In the genomic region with DNA sequence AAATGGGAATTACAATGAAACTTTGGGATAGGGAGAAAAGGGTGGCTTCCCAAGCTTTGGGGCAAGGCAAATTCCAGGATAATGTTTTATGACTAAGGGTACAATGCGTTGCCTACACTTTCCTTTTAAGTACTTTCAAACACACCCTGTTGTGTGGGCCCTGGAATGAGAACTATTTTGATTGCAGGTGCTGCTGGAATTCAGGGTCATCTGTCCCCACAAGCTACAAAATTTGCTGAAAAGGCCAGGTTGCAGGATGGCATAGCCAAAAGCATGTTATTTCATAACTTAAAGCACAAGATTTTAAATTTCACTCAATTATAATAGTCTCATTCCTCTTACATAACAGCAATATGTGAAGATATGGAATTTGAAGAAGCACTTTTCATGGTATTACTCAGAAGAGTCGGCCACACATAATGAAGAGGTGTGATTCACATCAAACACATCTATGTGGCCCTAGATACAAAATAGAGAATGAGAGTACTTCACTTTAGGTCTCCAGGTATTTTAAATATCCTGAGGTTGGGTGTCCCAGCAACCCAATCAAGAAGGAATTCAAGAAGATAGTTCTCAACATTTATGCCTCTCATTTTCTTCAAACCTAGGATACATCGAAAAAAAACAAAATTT, we compare ENCODE assay signal across 17 cellular contexts.
A peak's percentile ranks its signal among the peaks of the same experiment; 100 is the strongest.
DNase-seq lines count a peak whose midpoint lies in the region; FAIRE-seq and TF ChIP-seq lines count a peak whose summit lies in the region.
"Had no signal": no experiment of that assay in that cellular context is flagged by ENCODE, and none has a peak within 500 bp of the region (broad histone marks: within the 10 kb centered on the region; RNA-seq: fewer than 3 reads in every experiment).

No MANE protein-coding gene starts in this region.

- H3K4me3 ChIP-seq in keratinocyte (ENCODE audit: control insufficient read depth in 2 of 3, extremely low read depth in 1 of 3, insufficient read depth in 2 of 3, low read depth in 1 of 3, low read length in 3 of 3) (no peak overlapping the region), smooth muscle cell (no peak overlapping the region), ovary (no peak overlapping the region), A673 (ENCODE audit: low read depth, low read length, poor library complexity, severe bottlenecking) (no peak overlapping the region)

- H3K9me3 Mint-ChIP-seq in H9 = no peaks in the 10 kb centered on the region
- no peaks in the 10 kb centered on the region for H3K9me3 Mint-ChIP-seq in activated naive CD4-positive, alpha-beta T cell treated with anti-CD3 and anti-CD28 coated beads for 36 hours
- H3K9me3 Mint-ChIP-seq: activated naive CD8-positive, alpha-beta T cell treated with anti-CD3 and anti-CD28 coated beads for 36 hours; T-cell had no signal

- H4K20me1 ChIP-seq in H9 (ENCODE audit: control insufficient read depth, insufficient read depth, insufficient read length) = no peaks in the 10 kb centered on the region
- no peaks in the 10 kb centered on the region for H4K20me1 ChIP-seq in keratinocyte (ENCODE audit: control insufficient read depth, extremely low read depth, insufficient read depth, low read length)
- no peaks in the 10 kb centered on the region for H4K20me1 ChIP-seq in smooth muscle cell (ENCODE audit: low read depth)

- DNase-seq in H9 (no peak), amniotic epithelial cell (ENCODE audit: low read depth) (peak; percentile 46), keratinocyte (ENCODE audit: low read depth, low spot score) (no peak), smooth muscle cell (lab: John Stamatoyannopoulos, UW; ENCODE audit: unreplicated experiment) (no peak), ovary (no peak), A673 (ENCODE audit: low spot score) (no peak), nucleus accumbens (lab: John Stamatoyannopoulos, UW) (no peak)
- no peak for DNase-seq in activated naive CD4-positive, alpha-beta T cell treated with anti-CD3 and anti-CD28 coated beads for 36 hours
- DNase-seq: activated CD4-positive, CD25-positive, alpha-beta regulatory T cell treated with anti-CD3 and anti-CD28 coated beads, Interleukin-2, amount 50 U/mL, for 72 hours; activated naive CD8-positive, alpha-beta T cell treated with anti-CD3 and anti-CD28 coated beads for 36 hours; C1 segment of cervical spinal cord; KBM-7; NCI-H1436 treated with DMSO at 0.1 percent for 48 hours; NCI-H510A treated with DMSO at 0.1 percent for 48 hours; PC-3; T-cell had no signal

- no TSS peak for BruUV-seq in A673 (replicated peaks; lab: Mats Ljungman, UMichigan)

- no peak overlapping the region for H4K5ac ChIP-seq in H9 (ENCODE audit: insufficient read length, low read depth, low read length)

- dilution Hi-C loops in keratinocyte (cut with MboI; ENCODE audit: extremely low pct_ligation_motif_present, low sequenced_read_pairs) = no loop called here

- H3K79me1 ChIP-seq in H9 (ENCODE audit: insufficient read depth, low read depth, low read length, poor library complexity, severe bottlenecking) = no peaks in the 10 kb centered on the region

- peak overlapping the region; percentile 48 to 87 (median 76); a peak in 6 of 7 replicates for H3K27ac Mint-ChIP-seq in H9
- no peak overlapping the region for H3K27ac Mint-ChIP-seq in activated naive CD4-positive, alpha-beta T cell treated with anti-CD3 and anti-CD28 coated beads for 36 hours
- H3K27ac Mint-ChIP-seq: activated naive CD8-positive, alpha-beta T cell treated with anti-CD3 and anti-CD28 coated beads for 36 hours; T-cell had no signal

- no peaks in the 10 kb centered on the region for H3K9me1 ChIP-seq in keratinocyte (ENCODE audit: control insufficient read depth, extremely low read depth, insufficient read depth, low read length)

- intact Hi-C loops in ovary (cut with DNase I) (loop anchor here in 1 of 4 donors (10.0 kb wide), 1 partner anchor 90 kb away; the partner anchor contains the start of gene APBB2), A673 (cut with micrococcal nuclease; ENCODE audit: unreplicated experiment) (no loop called here)
- intact Hi-C loops in activated naive CD4-positive, alpha-beta T cell treated with anti-CD3 and anti-CD28 coated beads for 36 hours (cut with micrococcal nuclease) = no loop called here

- H2BK20ac ChIP-seq in H9 (ENCODE audit: low read depth, low read length, poor library complexity, severe bottlenecking) = peak overlapping the region; percentile 50

- H3K23ac ChIP-seq in H9 (ENCODE audit: insufficient read length, low read depth, low read length) = no peak overlapping the region

- CTCF ChIA-PET in A673 (lab: Charles Lee) = no interaction called here
- CTCF ChIA-PET in activated naive CD4-positive, alpha-beta T cell treated with anti-CD3 and anti-CD28 coated beads for 36 hours (lab: Charles Lee) = no interaction called here

- no peaks in the 10 kb centered on the region for H3K23me2 ChIP-seq in H9 (ENCODE audit: insufficient read length, low read depth, low read length, poor library complexity, severe bottlenecking)

- H3K56ac ChIP-seq in H9 (ENCODE audit: insufficient read length, low read depth, low read length) = no peak overlapping the region

- H3T11ph ChIP-seq in H9 (ENCODE audit: low read length) = no peak overlapping the region

- peaks cover 8% of the 10 kb centered on the region for H3F3A ChIP-seq in smooth muscle cell (ENCODE audit: low read depth)

- H3K4me1 Mint-ChIP-seq in H9 = peaks cover 37 to 39% of the 10 kb centered on the region in 2 experiments
- no peaks in the 10 kb centered on the region for H3K4me1 Mint-ChIP-seq in activated naive CD4-positive, alpha-beta T cell treated with anti-CD3 and anti-CD28 coated beads for 36 hours (ENCODE audit: low read depth)
- H3K4me1 Mint-ChIP-seq: activated naive CD8-positive, alpha-beta T cell treated with anti-CD3 and anti-CD28 coated beads for 36 hours; T-cell had no signal

- H3K36me3 ChIP-seq in keratinocyte (ENCODE audit: control insufficient read depth in 2 of 2, extremely low read depth in 1 of 2, insufficient read depth in 2 of 2, low read length in 2 of 2) = peaks cover 0 to 1% of the 10 kb centered on the region in 2 experiments
- no peaks in the 10 kb centered on the region for H3K36me3 ChIP-seq in smooth muscle cell (ENCODE audit: low read depth)
- H3K36me3 ChIP-seq in ovary = no peaks in the 10 kb centered on the region
- H3K36me3 ChIP-seq in A673 (ENCODE audit: insufficient read depth, low read length, poor library complexity, severe bottlenecking) = no peaks in the 10 kb centered on the region

- POLR2A ChIA-PET in A673 (lab: Charles Lee; ENCODE audit: low non-redundant PET) = no interaction called here

- H2BK15ac ChIP-seq in H9 (ENCODE audit: low read depth, low read length) = no peak overlapping the region

- no peak overlapping the region for H3K27ac ChIP-seq in H9 (ENCODE audit: insufficient read length, low read depth, low read length)
- peak overlapping the region; percentile 77 for H3K27ac ChIP-seq in keratinocyte (ENCODE audit: control insufficient read depth, insufficient read depth, low read length)
- H3K27ac ChIP-seq in smooth muscle cell (ENCODE audit: low read depth) = peak overlapping the region; percentile 60
- H3K27ac ChIP-seq in ovary = no peak overlapping the region
- no peak overlapping the region for H3K27ac ChIP-seq in A673 (ENCODE audit: low read depth, low read length, poor library complexity, severe bottlenecking)
- H3K27ac ChIP-seq: parathyroid adenoma had no signal

- H2AK5ac ChIP-seq in H9 (ENCODE audit: insufficient read length, low read length) = no peak overlapping the region

- H3K27me3 Mint-ChIP-seq in H9 (ENCODE audit: low read depth) = no peaks in the 10 kb centered on the region; the same call in 1 of the 2 replicates
- H3K27me3 Mint-ChIP-seq in activated naive CD4-positive, alpha-beta T cell treated with anti-CD3 and anti-CD28 coated beads for 36 hours (ENCODE audit: low read depth) = no peaks in the 10 kb centered on the region

- no peak for TF ChIP-seq EP300 in ovary (IDR thresholded peaks at IDR 0.05)

- no peaks in the 10 kb centered on the region for H3K27me3 ChIP-seq in H9 (ENCODE audit: insufficient read depth, low read length)
- H3K27me3 ChIP-seq in keratinocyte (ENCODE audit: control insufficient read depth, extremely low read depth, insufficient read depth, low read length) = no peaks in the 10 kb centered on the region
- H3K27me3 ChIP-seq in smooth muscle cell (ENCODE audit: low read depth) = no peaks in the 10 kb centered on the region
- no peaks in the 10 kb centered on the region for H3K27me3 ChIP-seq in ovary
- H3K27me3 ChIP-seq in A673 (replicated peaks; ENCODE audit: insufficient read depth, low read depth, low read length, poor library complexity) = no peaks in the 10 kb centered on the region

- no peak overlapping the region for H2BK5ac ChIP-seq in H9 (ENCODE audit: insufficient read length, low read length)

- 100% methylated on average over 1 of the region's 3 CpGs for WGBS in H9 (ENCODE audit: extremely low coverage, insufficient read length, low lambda C conversion rate)
- WGBS in smooth muscle cell (ENCODE audit: low lambda C conversion rate) = 54% methylated on average over 3 of the region's 3 CpGs
- WGBS in ovary, 3 donors = 57 to 71% (median 70%) methylated on average over 3 of the region's 3 CpGs

- no peak overlapping the region for H3K4ac ChIP-seq in H9 (ENCODE audit: low read depth, low read length)

- H2BK12ac ChIP-seq in H9 (ENCODE audit: insufficient read length, low read depth, low read length) = no peak overlapping the region

- H3K18ac ChIP-seq in H9 (ENCODE audit: insufficient read length, low read depth, low read length) = no peak overlapping the region

- no peaks in the 10 kb centered on the region for H3K36me3 Mint-ChIP-seq in H9 (ENCODE audit: insufficient read depth in 1 of 3, low read depth in 3 of 3)
- no peaks in the 10 kb centered on the region for H3K36me3 Mint-ChIP-seq in activated naive CD4-positive, alpha-beta T cell treated with anti-CD3 and anti-CD28 coated beads for 36 hours (ENCODE audit: low read depth)
- H3K36me3 Mint-ChIP-seq: activated naive CD8-positive, alpha-beta T cell treated with anti-CD3 and anti-CD28 coated beads for 36 hours; T-cell had no signal

- H3K14ac ChIP-seq in H9 (ENCODE audit: insufficient read depth, low read length) = no peak overlapping the region

- peak; percentile 60 for FAIRE-seq in keratinocyte (lab: Jason Lieb, UNC)

- H3K4me3 Mint-ChIP-seq in H9 = no peak overlapping the region
- no peak overlapping the region for H3K4me3 Mint-ChIP-seq in activated naive CD4-positive, alpha-beta T cell treated with anti-CD3 and anti-CD28 coated beads for 36 hours
- H3K4me3 Mint-ChIP-seq: activated naive CD8-positive, alpha-beta T cell treated with anti-CD3 and anti-CD28 coated beads for 36 hours; T-cell had no signal

- no peak overlapping the region for H4K8ac ChIP-seq in H9 (replicated peaks; ENCODE audit: insufficient read length, low read depth, low read length)

- no peak overlapping the region for H2AFZ ChIP-seq in H9 (ENCODE audit: low read length)
- no peak overlapping the region for H2AFZ ChIP-seq in keratinocyte (ENCODE audit: control insufficient read depth, low read length)
- H2AFZ ChIP-seq in smooth muscle cell (ENCODE audit: low read depth) = no peak overlapping the region
- H2AFZ ChIP-seq: parathyroid adenoma had no signal

- no peak overlapping the region for H4K91ac ChIP-seq in H9 (ENCODE audit: insufficient read length, low read depth, low read length)

- no peak overlapping the region for H2BK120ac ChIP-seq in H9 (ENCODE audit: low read depth, low read length, poor library complexity, severe bottlenecking)

- TF ChIP-seq CTCF in H9 (conservative IDR thresholded peaks at IDR 0.05) (no peak), keratinocyte (optimal IDR thresholded peaks at IDR 0.05 in 1 of 3, IDR thresholded peaks at IDR 0.05 in 1 of 3, conservative IDR thresholded peaks at IDR 0.05 in 1 of 3; ENCODE audit: extremely low read depth in 1 of 3, insufficient read depth in 2 of 3, low read length in 3 of 3) (no peak), smooth muscle cell (IDR thresholded peaks at IDR 0.05; ENCODE audit: borderline replicate concordance, insufficient read depth, poor library complexity, severe bottlenecking) (no peak), ovary (IDR thresholded peaks at IDR 0.05) (no peak), A673 (conservative IDR thresholded peaks at IDR 0.05; ENCODE audit: low read depth, low read length) (no peak)

- no peaks in the 10 kb centered on the region for H3K9me3 ChIP-seq in H9 (ENCODE audit: control insufficient read depth, low read depth, low read length)
- H3K9me3 ChIP-seq in keratinocyte (ENCODE audit: control insufficient read depth, low read depth, low read length) = no peaks in the 10 kb centered on the region
- H3K9me3 ChIP-seq in smooth muscle cell (replicated peaks; ENCODE audit: low read depth) = no peaks in the 10 kb centered on the region
- H3K9me3 ChIP-seq in ovary = no peaks in the 10 kb centered on the region
- H3K9me3 ChIP-seq in A673 (ENCODE audit: low read depth, low read length, poor library complexity, severe bottlenecking) = no peaks in the 10 kb centered on the region

- peaks cover 3% of the 10 kb centered on the region for H3K4me1 ChIP-seq in H9 (ENCODE audit: insufficient read depth, low read length)
- H3K4me1 ChIP-seq in keratinocyte (ENCODE audit: control insufficient read depth, extremely low read depth, insufficient read depth, low read length) = peaks cover 40% of the 10 kb centered on the region
- peaks cover 4% of the 10 kb centered on the region for H3K4me1 ChIP-seq in smooth muscle cell (ENCODE audit: low read depth)
- H3K4me1 ChIP-seq in ovary (ENCODE audit: insufficient read depth) = peaks cover 13% of the 10 kb centered on the region
- no peaks in the 10 kb centered on the region for H3K4me1 ChIP-seq in A673 (ENCODE audit: insufficient read depth, low read length, poor library complexity, severe bottlenecking)
- H3K4me1 ChIP-seq: parathyroid adenoma had no signal

- H3K79me2 ChIP-seq in H9 (ENCODE audit: insufficient read depth, low read length) (no peaks in the 10 kb centered on the region), keratinocyte (ENCODE audit: control insufficient read depth, insufficient read depth, low read length) (peaks cover 62% of the 10 kb centered on the region), smooth muscle cell (ENCODE audit: low read depth) (peaks cover 54% of the 10 kb centered on the region)

- H3K9ac ChIP-seq in H9 (ENCODE audit: extremely low read depth, insufficient read length, low read length) (no peak overlapping the region), keratinocyte (ENCODE audit: control insufficient read depth, extremely low read depth, insufficient read depth, low read length) (no peak overlapping the region), smooth muscle cell (ENCODE audit: low read depth) (no peak overlapping the region)
- H3K9ac ChIP-seq: parathyroid adenoma had no signal

- no peak for TF ChIP-seq POLR2A in ovary (IDR thresholded peaks at IDR 0.05)

- H3K4me2 ChIP-seq in H9 (ENCODE audit: insufficient read depth, insufficient read length, low read length) (no peak overlapping the region), keratinocyte (ENCODE audit: control insufficient read depth, extremely low read depth, insufficient read depth, low read depth, low read length) (peak overlapping the region; percentile 59), smooth muscle cell (peak overlapping the region; percentile 13)

Comparison
In these comparisons a context has a peak if more than half of its experiments do, and no peak if none do; other contexts are left out.
1. H3K27ac ChIP-seq: peak in keratinocyte (single experiment) and smooth muscle cell (single experiment); none in H9 (single experiment), ovary (0 of 2) and A673 (single experiment).